Comparison of ENCODE assay signal across 2 cellular contexts in genomic region chr6:3450888-3451287, GRCh38.
A peak's percentile ranks its signal among the peaks of the same experiment; 100 is the strongest.
TF ChIP-seq lines count a peak whose summit lies in the region.

No MANE protein-coding gene starts in this region.

TF ChIP-seq in WTC11, 78 proteins besides CTCF, POLR2A, EP300 and RAD21 (continued from another document):
- TF ChIP-seq OVOL2 (CRISPR knock-in tag; IDR thresholded peaks at IDR 0.05; ENCODE audit: borderline replicate concordance), result no peak
- TF ChIP-seq ZNF423 (CRISPR knock-in tag; IDR thresholded peaks at IDR 0.05), result no peak
- TF ChIP-seq JUN (CRISPR knock-in tag; IDR thresholded peaks at IDR 0.05), result no peak
- TF ChIP-seq SMAD3 (CRISPR knock-in tag; IDR thresholded peaks at IDR 0.05; ENCODE audit: borderline replicate concordance), result no peak
- no peak for TF ChIP-seq ATF6 (CRISPR knock-in tag; IDR thresholded peaks at IDR 0.05)
- TF ChIP-seq PRDM15 (CRISPR knock-in tag; IDR thresholded peaks at IDR 0.05), result no peak
- no peak for TF ChIP-seq EMX1 (CRISPR knock-in tag; IDR thresholded peaks at IDR 0.05)
- TF ChIP-seq MAX (CRISPR knock-in tag; IDR thresholded peaks at IDR 0.05), result no peak
- no peak for TF ChIP-seq ARID4B (CRISPR knock-in tag; IDR thresholded peaks at IDR 0.05; ENCODE audit: borderline replicate concordance)
- no peak for TF ChIP-seq USF2 (CRISPR knock-in tag; IDR thresholded peaks at IDR 0.05)
- no peak for TF ChIP-seq KAT7 (CRISPR knock-in tag; IDR thresholded peaks at IDR 0.05; ENCODE audit: borderline replicate concordance)

TF ChIP-seq in HepG2, 621 proteins besides CTCF, POLR2A, EP300 and RAD21 (continued from another document):
- TF ChIP-seq ZBTB40 (IDR thresholded peaks at IDR 0.05), result no peak
- TF ChIP-seq ZBTB40 (CRISPR knock-in tag; IDR thresholded peaks at IDR 0.05), result no peak
- TF ChIP-seq ZFP1 (CRISPR knock-in tag; IDR thresholded peaks at IDR 0.05), result no peak
- TF ChIP-seq NAIF1 (CRISPR knock-in tag; IDR thresholded peaks at IDR 0.05; ENCODE audit: borderline replicate concordance), result no peak
- TF ChIP-seq MAFK (conservative IDR thresholded peaks at IDR 0.05 in 1 of 2, IDR thresholded peaks at IDR 0.05 in 1 of 2; ENCODE audit: low read length in 2 of 2), result peak; percentile 50 to 58
- TF ChIP-seq SRY (CRISPR knock-in tag; IDR thresholded peaks at IDR 0.05), result no peak
- TF ChIP-seq SMARCE1 (IDR thresholded peaks at IDR 0.05; ENCODE audit: borderline replicate concordance), result no peak
- TF ChIP-seq MAFF (IDR thresholded peaks at IDR 0.05; ENCODE audit: low read depth, low read length), result peak; percentile 36; the same call in 1 of the 2 replicates
- TF ChIP-seq ZNF564 (CRISPR knock-in tag; IDR thresholded peaks at IDR 0.05), result no peak
- no peak for TF ChIP-seq ZNF430 (CRISPR knock-in tag; IDR thresholded peaks at IDR 0.05)
- no peak for TF ChIP-seq ZNF790 (CRISPR knock-in tag; IDR thresholded peaks at IDR 0.05; ENCODE audit: borderline replicate concordance)
- TF ChIP-seq ESRRA (CRISPR knock-in tag; IDR thresholded peaks at IDR 0.05; ENCODE audit: low read depth), result no peak
- TF ChIP-seq NFE2 (CRISPR knock-in tag; IDR thresholded peaks at IDR 0.05), result no peak
